ENCODE assay signal across 1 cellular context in genomic region chr16:49250689-49251088, GRCh38.
TF ChIP-seq lines count a peak whose summit lies in the region.

No MANE protein-coding gene starts in this region.

TF ChIP-seq in GM23338, 12 proteins besides CTCF, POLR2A, EP300 and RAD21:
- no peak for TF ChIP-seq ZNF462 (CRISPR knock-in tag; IDR thresholded peaks at IDR 0.05)
- TF ChIP-seq EZH2 (IDR thresholded peaks at IDR 0.05; ENCODE audit: low read depth, unreplicated experiment): no peak
